In the genomic region with DNA sequence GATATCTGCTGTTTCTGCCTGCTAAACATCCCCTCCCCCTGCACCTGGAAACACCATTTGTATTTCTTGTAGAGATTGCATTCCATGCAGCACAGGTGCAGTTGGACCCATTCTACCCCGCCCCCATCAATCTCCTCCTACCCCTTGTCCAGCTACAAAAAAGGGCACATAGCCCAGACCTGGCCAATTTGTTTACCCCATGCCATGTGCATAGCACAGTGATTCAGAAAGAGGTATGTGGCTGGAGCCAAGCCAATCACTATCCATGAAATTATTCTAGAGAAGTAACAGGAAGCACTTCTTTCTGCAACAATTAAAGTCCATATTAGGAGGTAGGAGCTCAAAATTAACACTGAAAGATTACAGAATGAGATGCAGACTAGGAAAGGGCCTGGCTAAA, we compare ENCODE assay signal across 14 cellular contexts. TPM values are rescaled to one million over a fixed set of nuclear protein-coding genes. Genes with fewer than 3 reads are reported as not detected.
DNase-seq lines count a peak whose midpoint lies in the region; ATAC-seq and TF ChIP-seq lines count a peak whose summit lies in the region.
"Had no signal": no experiment of that assay in that cellular context is flagged by ENCODE, and none has a peak within 500 bp of the region (broad histone marks: within the 10 kb centered on the region; RNA-seq: fewer than 3 reads in every experiment).

No MANE protein-coding gene starts in this region.

- CTCF ChIA-PET in Calu3 (lab: Charles Lee): interaction anchor here (1.8 to 2.2 kb wide), 2 partner anchors 20 to 270 kb away, joined by 7 to 10 read pairs; a partner anchor contains a TSS

- H3K9me3 Mint-ChIP-seq in Calu3 (ENCODE audit: low read depth, unreplicated experiment): no peaks in the 10 kb centered on the region
- H3K9me3 Mint-ChIP-seq: activated CD4-positive, alpha-beta T cell treated with anti-CD3 and anti-CD28 coated beads, Interleukin-2, amount 10 ng/mL, durations not matched to agents 7 days and 5 days; stimulated activated naive CD8-positive, alpha-beta T cell treated with anti-CD3 and anti-CD28 coated beads, Interleukin-15, Interleukin-2, amounts not matched to agents 100 ng/mL and 50 ng/mL, for 24 hours had no signal

- H3K4me3 ChIP-seq in H7 (ENCODE audit: insufficient read depth, low read depth, low read length): no peak overlapping the region
- H3K4me3 ChIP-seq: skin epidermis had no signal

- no peaks in the 10 kb centered on the region for H3K27me3 ChIP-seq in H7 (ENCODE audit: control insufficient read depth, insufficient read depth, low read length)

- no peak overlapping the region for H3K4me3 Mint-ChIP-seq in Calu3 (ENCODE audit: low read depth, unreplicated experiment)
- H3K4me3 Mint-ChIP-seq: activated CD4-positive, alpha-beta T cell treated with anti-CD3 and anti-CD28 coated beads, Interleukin-2, amount 10 ng/mL, durations not matched to agents 7 days and 5 days; stimulated activated naive CD8-positive, alpha-beta T cell treated with anti-CD3 and anti-CD28 coated beads, Interleukin-15, Interleukin-2, amounts not matched to agents 100 ng/mL and 50 ng/mL, for 24 hours had no signal

- peak overlapping the region; percentile 74 for H3K27ac Mint-ChIP-seq in Calu3 (ENCODE audit: unreplicated experiment)
- H3K27ac Mint-ChIP-seq: activated CD4-positive, alpha-beta T cell treated with anti-CD3 and anti-CD28 coated beads, Interleukin-2, amount 10 ng/mL, durations not matched to agents 7 days and 5 days; stimulated activated naive CD8-positive, alpha-beta T cell treated with anti-CD3 and anti-CD28 coated beads, Interleukin-15, Interleukin-2, amounts not matched to agents 100 ng/mL and 50 ng/mL, for 24 hours had no signal

- peaks cover 27% of the 10 kb centered on the region for H3K4me1 Mint-ChIP-seq in Calu3 (ENCODE audit: low read depth, unreplicated experiment)

- no peaks in the 10 kb centered on the region for H3K36me3 Mint-ChIP-seq in Calu3 (ENCODE audit: insufficient read depth, unreplicated experiment)

- no peaks in the 10 kb centered on the region for H3K27me3 Mint-ChIP-seq in Calu3 (ENCODE audit: unreplicated experiment)
- H3K27me3 Mint-ChIP-seq: stimulated activated naive CD8-positive, alpha-beta T cell treated with anti-CD3 and anti-CD28 coated beads, Interleukin-15, Interleukin-2, amounts not matched to agents 100 ng/mL and 50 ng/mL, for 24 hours had no signal

- peak; percentile 82 for ATAC-seq in omental fat pad (ENCODE audit: low FRiP score)
- ATAC-seq: Panc1 had no signal

- H3K36me3 ChIP-seq in H7 (replicated peaks; ENCODE audit: control insufficient read depth, insufficient read depth, low read length): no peaks in the 10 kb centered on the region

- TF ChIP-seq CTCF in Calu3 (IDR thresholded peaks at IDR 0.05; ENCODE audit: unreplicated experiment): no peak
- TF ChIP-seq CTCF in omental fat pad (IDR thresholded peaks at IDR 0.05): no peak

- DNase-seq in Calu3: peak; percentile 67
- DNase-seq in NCI-H226: peak; percentile 87
- DNase-seq in dermis microvascular lymphatic vessel endothelial cell (ENCODE audit: low read depth in 2 of 2): peak; percentile 27 to 59
- DNase-seq in omental fat pad (ENCODE audit: low spot score): no peak
- DNase-seq in NCI-H1048 (lab: John Stamatoyannopoulos, UW): no peak
- DNase-seq in NCI-H345 treated with DMSO at 0.1 percent for 48 hours (lab: John Stamatoyannopoulos, UW; ENCODE audit: unreplicated experiment): no peak
- no peak for DNase-seq in NCI-H748 treated with DMSO at 0.1 percent for 48 hours (lab: John Stamatoyannopoulos, UW)
- DNase-seq in H7: no peak
- DNase-seq: activated CD4-positive, alpha-beta T cell treated with anti-CD3 and anti-CD28 coated beads, Interleukin-2, amount 10 ng/mL, durations not matched to agents 7 days and 5 days; DMS79; MM.1S had no signal

- BruUV-seq in Calu3 (replicated peaks; lab: Mats Ljungman, UMichigan): no TSS peak

- intact Hi-C loops in Calu3 (cut with micrococcal nuclease; ENCODE audit: unreplicated experiment): loop anchor here (1.0 to 10.0 kb wide), 3 partner anchors 20 to 302 kb away; a partner anchor contains a TSS

RNA-seq across cellular contexts. Expression of a gene that starts 20.2 kb away (rescaled TPM):
- total RNA-seq in Calu3 (2022) (23.3 and 30.1 TPM in 2 replicates), dermis microvascular lymphatic vessel endothelial cell (23.2 and 30.1 TPM in 2 replicates), omental fat pad (10 to 100 TPM; 25.5 to 36.1 (median 28.5) TPM)
- 24.9 and 34.3 TPM in 2 replicates for total RNA-seq in H7 (2014; rRNA removed; shearing (Covaris generic))

Comparison
In these comparisons a context has a peak if more than half of its experiments do, and no peak if none do; other contexts are left out.
1. DNase-seq: peak in Calu3 (single experiment), NCI-H226 (single experiment) and dermis microvascular lymphatic vessel endothelial cell (2 of 2); none in omental fat pad (single experiment), NCI-H1048 (single experiment), NCI-H345 treated with DMSO at 0.1 percent for 48 hours (single experiment), NCI-H748 treated with DMSO at 0.1 percent for 48 hours (single experiment) and H7 (single experiment).